32 cellular contexts compared by ENCODE assay signal in the genomic region with DNA sequence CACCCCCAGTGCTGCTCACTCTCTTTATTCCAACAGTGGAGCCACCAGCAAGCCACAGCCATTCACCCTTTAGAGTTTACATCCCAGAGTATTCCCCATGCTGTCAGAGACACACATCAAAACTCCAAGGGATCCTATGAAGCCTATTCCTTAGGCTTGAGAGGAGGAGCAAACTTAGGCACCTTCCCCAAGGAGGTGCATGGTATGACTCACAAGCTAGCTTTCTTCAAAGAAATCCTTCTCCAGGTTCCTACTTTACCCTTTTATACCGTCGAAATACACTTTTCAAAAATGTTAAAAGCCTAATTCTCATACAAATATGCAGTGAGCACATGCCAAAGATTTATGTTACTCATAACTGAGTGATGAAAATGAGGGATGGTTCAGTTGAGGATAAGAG.
"Had no signal": no experiment of that assay in that cellular context is flagged by ENCODE, and none has a peak within 500 bp of the region (broad histone marks: within the 10 kb centered on the region; RNA-seq: fewer than 3 reads in every experiment).

No MANE protein-coding gene starts in this region.

- H3K27me3 Mint-ChIP-seq: activated CD4-positive, alpha-beta memory T cell treated with anti-CD3 and anti-CD28 coated beads, Interleukin-2, amount 10 ng/mL, durations not matched to agents 7 days and 5 days; activated naive CD4-positive, alpha-beta T cell treated with anti-CD3 and anti-CD28 coated beads, Interleukin-2, amount 10 ng/mL, durations not matched to agents 7 days and 5 days; activated naive CD8-positive, alpha-beta T cell; activated naive CD8-positive, alpha-beta T cell treated with anti-CD3 and anti-CD28 coated beads, Interleukin-2, amount 50 U/mL, for 24 hours; brain had no signal

- ATAC-seq: activated CD8-positive, alpha-beta memory T cell treated with anti-CD3 and anti-CD28 coated beads, Interleukin-2, amount 10 ng/mL, durations not matched to agents 7 days and 5 days; activated naive CD8-positive, alpha-beta T cell treated with anti-CD3 and anti-CD28 coated beads, Interleukin-2, amount 50 U/mL, for 24 hours; Panc1 had no signal

- H3K4me1 ChIP-seq: SJCRH30 had no signal

- H3K9me3 Mint-ChIP-seq: activated CD4-positive, alpha-beta memory T cell treated with anti-CD3 and anti-CD28 coated beads, Interleukin-2, amount 10 ng/mL, durations not matched to agents 7 days and 5 days; activated naive CD4-positive, alpha-beta T cell treated with anti-CD3 and anti-CD28 coated beads, Interleukin-2, amount 10 ng/mL, durations not matched to agents 7 days and 5 days; activated naive CD8-positive, alpha-beta T cell treated with anti-CD3 and anti-CD28 coated beads, Interleukin-2, amount 50 U/mL, for 24 hours; central memory CD8-positive, alpha-beta T cell had no signal

- H3K4me3 ChIP-seq: cardiac muscle cell, SJCRH30, SK-N-MC had no signal

- H3K36me3 ChIP-seq: cardiac muscle cell, SJCRH30 had no signal

- H3K4me2 ChIP-seq: KMS-11 had no signal

- H3K27ac ChIP-seq: cardiac muscle cell, KMS-11, SJCRH30, SK-N-MC, VCaP had no signal

- DNase-seq: activated CD4-positive, alpha-beta memory T cell treated with anti-CD3 and anti-CD28 coated beads, Interleukin-2, amount 10 ng/mL, durations not matched to agents 7 days and 5 days; activated CD4-positive, alpha-beta T cell treated with anti-CD3 and anti-CD28 coated beads for 1 hour; activated CD4-positive, alpha-beta T cell treated with anti-CD3 and anti-CD28 coated beads for 48 hours; activated CD4-positive, CD25-positive, alpha-beta regulatory T cell; activated CD8-positive, alpha-beta memory T cell treated with anti-CD3 and anti-CD28 coated beads for 24 hours; activated CD8-positive, alpha-beta memory T cell treated with anti-CD3 and anti-CD28 coated beads, Interleukin-2, amount 10 ng/mL, durations not matched to agents 7 days and 5 days; activated CD8-positive, alpha-beta memory T cell treated with anti-CD3 and anti-CD28 coated beads, Interleukin-2, amount 50 U/mL, for 48 hours; activated effector memory CD4-positive, alpha-beta T cell treated with Interleukin-2 at 50 U/mL for 16 hours; activated naive CD4-positive, alpha-beta T cell treated with anti-CD3 and anti-CD28 coated beads, Interleukin-2, amount 10 ng/mL, durations not matched to agents 7 days and 5 days; activated naive CD8-positive, alpha-beta T cell treated with anti-CD3 and anti-CD28 coated beads, Interleukin-2, amount 50 U/mL, for 24 hours; activated T-cell treated with anti-CD3 and anti-CD28 coated beads, Interleukin-2, amount 50 U/mL, for 48 hours; anterior cingulate cortex; NCI-H1105; NCI-H1436; NCI-H1694; NCI-H1930; NCI-H2081 treated with DMSO at 0.1 percent for 48 hours; NCI-H226; NCI-H524 treated with DMSO at 0.1 percent for 48 hours; SHP77; SJCRH30; T-helper 1 cell; T-helper 2 cell; T-helper 9 cell had no signal

- H3K27me3 ChIP-seq: cardiac muscle cell, SJCRH30 had no signal

- H3K27ac Mint-ChIP-seq: activated CD4-positive, alpha-beta memory T cell treated with anti-CD3 and anti-CD28 coated beads, Interleukin-2, amount 10 ng/mL, durations not matched to agents 7 days and 5 days; activated CD8-positive, alpha-beta memory T cell treated with anti-CD3 and anti-CD28 coated beads, Interleukin-2, amount 10 ng/mL, durations not matched to agents 7 days and 5 days; activated naive CD4-positive, alpha-beta T cell treated with anti-CD3 and anti-CD28 coated beads, Interleukin-2, amount 10 ng/mL, durations not matched to agents 7 days and 5 days; activated naive CD8-positive, alpha-beta T cell; activated naive CD8-positive, alpha-beta T cell treated with anti-CD3 and anti-CD28 coated beads, Interleukin-2, amount 50 U/mL, for 24 hours had no signal

- H3K36me3 Mint-ChIP-seq: activated CD8-positive, alpha-beta memory T cell treated with anti-CD3 and anti-CD28 coated beads, Interleukin-2, amount 10 ng/mL, durations not matched to agents 7 days and 5 days; activated naive CD4-positive, alpha-beta T cell treated with anti-CD3 and anti-CD28 coated beads, Interleukin-2, amount 10 ng/mL, durations not matched to agents 7 days and 5 days; activated naive CD8-positive, alpha-beta T cell; brain had no signal

- H3K4me1 Mint-ChIP-seq: activated CD4-positive, alpha-beta memory T cell treated with anti-CD3 and anti-CD28 coated beads, Interleukin-2, amount 10 ng/mL, durations not matched to agents 7 days and 5 days; activated CD8-positive, alpha-beta memory T cell treated with anti-CD3 and anti-CD28 coated beads, Interleukin-2, amount 10 ng/mL, durations not matched to agents 7 days and 5 days; activated naive CD4-positive, alpha-beta T cell treated with anti-CD3 and anti-CD28 coated beads, Interleukin-2, amount 10 ng/mL, durations not matched to agents 7 days and 5 days; activated naive CD8-positive, alpha-beta T cell treated with anti-CD3 and anti-CD28 coated beads, Interleukin-2, amount 50 U/mL, for 24 hours; brain; central memory CD8-positive, alpha-beta T cell had no signal

- H3K4me3 Mint-ChIP-seq: activated CD4-positive, alpha-beta memory T cell treated with anti-CD3 and anti-CD28 coated beads, Interleukin-2, amount 10 ng/mL, durations not matched to agents 7 days and 5 days; activated CD8-positive, alpha-beta memory T cell treated with anti-CD3 and anti-CD28 coated beads, Interleukin-2, amount 10 ng/mL, durations not matched to agents 7 days and 5 days; activated naive CD4-positive, alpha-beta T cell treated with anti-CD3 and anti-CD28 coated beads, Interleukin-2, amount 10 ng/mL, durations not matched to agents 7 days and 5 days; activated naive CD8-positive, alpha-beta T cell; activated naive CD8-positive, alpha-beta T cell treated with anti-CD3 and anti-CD28 coated beads, Interleukin-2, amount 50 U/mL, for 24 hours; central memory CD8-positive, alpha-beta T cell had no signal
